ENCODE assay signal across 8 cellular contexts in the genomic region with DNA sequence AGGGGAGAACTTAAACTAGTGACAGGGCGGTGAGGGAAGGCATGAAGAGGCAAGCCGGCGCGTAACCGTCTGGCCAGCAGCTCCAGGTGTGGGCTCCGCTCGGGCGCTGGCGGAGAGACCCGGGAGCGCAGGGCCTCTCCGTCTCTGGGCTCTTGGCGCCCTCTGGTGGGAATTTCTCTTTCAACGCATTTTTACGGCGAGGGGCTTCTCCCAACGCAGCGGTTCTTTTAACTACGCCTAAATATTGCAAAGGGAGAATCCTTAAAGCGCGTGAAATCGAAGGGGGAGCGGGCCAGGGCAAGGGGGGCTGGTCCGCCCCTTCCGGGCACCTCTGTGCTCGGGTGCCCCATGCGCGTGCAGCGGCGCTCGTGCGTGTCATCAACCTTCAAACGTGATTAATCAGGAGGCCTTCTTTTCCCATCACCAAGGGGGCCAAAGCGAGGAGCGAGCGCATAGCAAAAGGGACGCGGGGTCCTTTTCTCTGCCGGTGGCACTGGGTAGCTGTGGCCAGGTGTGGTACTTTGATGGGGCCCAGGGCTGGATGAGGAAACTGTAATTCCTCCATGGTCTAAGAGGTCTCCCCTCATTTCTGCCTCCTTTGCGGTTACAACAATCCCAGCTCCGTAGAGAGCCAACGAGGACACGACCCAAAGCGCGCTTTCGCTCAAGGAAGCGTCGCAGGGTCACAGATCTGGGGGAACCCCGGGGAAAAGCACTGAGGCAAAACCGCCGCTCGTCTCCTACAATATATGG. TPM values are rescaled to one million over a fixed set of nuclear protein-coding genes. Genes with fewer than 3 reads are reported as not detected.
DNase-seq lines count a peak whose midpoint lies in the region; ATAC-seq lines count a peak whose summit lies in the region.

No MANE protein-coding gene starts in this region.

- no peaks in the 10 kb centered on the region for H3K9me3 Mint-ChIP-seq in activated CD4-positive, alpha-beta memory T cell treated with anti-CD3 and anti-CD28 coated beads, Interleukin-2, amount 10 ng/mL, durations not matched to agents 7 days and 5 days

- peaks cover 85% of the 10 kb centered on the region for H3K27me3 Mint-ChIP-seq in activated CD4-positive, alpha-beta memory T cell treated with anti-CD3 and anti-CD28 coated beads, Interleukin-2, amount 10 ng/mL, durations not matched to agents 7 days and 5 days

- H3K4me3 Mint-ChIP-seq in activated CD4-positive, alpha-beta memory T cell treated with anti-CD3 and anti-CD28 coated beads, Interleukin-2, amount 10 ng/mL, durations not matched to agents 7 days and 5 days: peak overlapping the region; percentile 65

- peak; percentile 61 for ATAC-seq in HG03354 (IDR thresholded peaks at IDR 0.05; ENCODE audit: poor library complexity, severe bottlenecking, unreplicated experiment)
- ATAC-seq in GM21515 (IDR thresholded peaks at IDR 0.05; ENCODE audit: unreplicated experiment): no peak

- H3K9ac ChIP-seq in endocrine pancreas (ENCODE audit: control insufficient read depth, insufficient read depth, low read length) (no peak overlapping the region), mucosa of rectum (ENCODE audit: low read depth in 1 of 2, low read length in 2 of 2) (no peak overlapping the region)

- no peak overlapping the region for H3K27ac ChIP-seq in mucosa of rectum (ENCODE audit: low read depth in 2 of 2, low read length in 2 of 2)

- H3K4me3 ChIP-seq in endocrine pancreas (ENCODE audit: control insufficient read depth, insufficient read depth, low read length): peak overlapping the region; percentile 35
- peak overlapping the region; percentile 59 for H3K4me3 ChIP-seq in mucosa of rectum (ENCODE audit: low read length in 2 of 2)

- CTCF ChIA-PET in activated CD4-positive, alpha-beta memory T cell treated with anti-CD3 and anti-CD28 coated beads, Interleukin-2, amount 10 ng/mL, durations not matched to agents 7 days and 5 days (lab: Charles Lee): interaction anchor here (0.6 to 2.2 kb wide), 24 partner anchors 9 to 873 kb away, joined by 3 to 16 read pairs (median 3); a partner anchor contains a TSS

- no peaks in the 10 kb centered on the region for H3K9me3 ChIP-seq in endocrine pancreas (ENCODE audit: control insufficient read depth, low read length)
- no peaks in the 10 kb centered on the region for H3K9me3 ChIP-seq in mucosa of rectum (ENCODE audit: control insufficient read depth in 2 of 2, low read length in 2 of 2)

- H3K4me1 ChIP-seq in endocrine pancreas (ENCODE audit: control insufficient read depth, insufficient read depth, low read length) (no peaks in the 10 kb centered on the region), mucosa of rectum (ENCODE audit: control insufficient read depth in 2 of 2, insufficient read depth in 2 of 2, low read length in 2 of 2) (peaks cover 23 to 25% of the 10 kb centered on the region in 2 donors)

- peaks cover 48% of the 10 kb centered on the region for H3K4me1 Mint-ChIP-seq in activated CD4-positive, alpha-beta memory T cell treated with anti-CD3 and anti-CD28 coated beads, Interleukin-2, amount 10 ng/mL, durations not matched to agents 7 days and 5 days

- H3K36me3 ChIP-seq in endocrine pancreas (ENCODE audit: control insufficient read depth, insufficient read depth, low read length): no peaks in the 10 kb centered on the region
- H3K36me3 ChIP-seq in mucosa of rectum (ENCODE audit: control insufficient read depth in 2 of 2, insufficient read depth in 2 of 2, low read length in 2 of 2): no peaks in the 10 kb centered on the region

- POLR2A ChIA-PET in activated CD4-positive, alpha-beta memory T cell treated with anti-CD3 and anti-CD28 coated beads, Interleukin-2, amount 10 ng/mL, durations not matched to agents 7 days and 5 days (lab: Charles Lee): interaction anchor here (1.0 kb wide), 1 partner anchor 113 kb away, joined by 3 read pairs; a partner anchor contains a TSS

- no peaks in the 10 kb centered on the region for H3K36me3 Mint-ChIP-seq in activated CD4-positive, alpha-beta memory T cell treated with anti-CD3 and anti-CD28 coated beads, Interleukin-2, amount 10 ng/mL, durations not matched to agents 7 days and 5 days (ENCODE audit: low read depth)

- peak overlapping the region; percentile 22 for H3K27ac Mint-ChIP-seq in activated CD4-positive, alpha-beta memory T cell treated with anti-CD3 and anti-CD28 coated beads, Interleukin-2, amount 10 ng/mL, durations not matched to agents 7 days and 5 days

- DNase-seq in DMS153 (lab: John Stamatoyannopoulos, UW) (peak; percentile 69), NCI-H748 (lab: John Stamatoyannopoulos, UW; ENCODE audit: unreplicated experiment) (peak; percentile 93)
- DNase-seq in activated CD4-positive, alpha-beta memory T cell treated with anti-CD3 and anti-CD28 coated beads, Interleukin-2, amount 10 ng/mL, durations not matched to agents 7 days and 5 days: peak; percentile 65
- DNase-seq in stimulated activated naive CD4-positive, alpha-beta T cell treated with Interleukin-2 at 50 U/mL for 16 hours (lab: John Stamatoyannopoulos, UW): peak; percentile 49

- H3K27me3 ChIP-seq in endocrine pancreas (ENCODE audit: control insufficient read depth, insufficient read depth, low read length): peaks cover 39% of the 10 kb centered on the region
- H3K27me3 ChIP-seq in mucosa of rectum (ENCODE audit: control insufficient read depth in 2 of 2, insufficient read depth in 2 of 2, low read length in 2 of 2): peaks cover 62 to 68% of the 10 kb centered on the region in 2 donors

RNA-seq across cellular contexts. Expression of a gene that starts 0.8 kb away (rescaled TPM):
- 1 to 10 TPM; 1.5 to 2.2 TPM for total RNA-seq in activated CD4-positive, alpha-beta memory T cell treated with anti-CD3 and anti-CD28 coated beads, Interleukin-2, amount 10 ng/mL, durations not matched to agents 7 days and 5 days

RNA-seq across cellular contexts. Expression of a gene that starts 45.7 kb away (rescaled TPM):
- not detected for total RNA-seq in activated CD4-positive, alpha-beta memory T cell treated with anti-CD3 and anti-CD28 coated beads, Interleukin-2, amount 10 ng/mL, durations not matched to agents 7 days and 5 days
